27 cellular contexts compared by ENCODE assay signal in the genomic region with DNA sequence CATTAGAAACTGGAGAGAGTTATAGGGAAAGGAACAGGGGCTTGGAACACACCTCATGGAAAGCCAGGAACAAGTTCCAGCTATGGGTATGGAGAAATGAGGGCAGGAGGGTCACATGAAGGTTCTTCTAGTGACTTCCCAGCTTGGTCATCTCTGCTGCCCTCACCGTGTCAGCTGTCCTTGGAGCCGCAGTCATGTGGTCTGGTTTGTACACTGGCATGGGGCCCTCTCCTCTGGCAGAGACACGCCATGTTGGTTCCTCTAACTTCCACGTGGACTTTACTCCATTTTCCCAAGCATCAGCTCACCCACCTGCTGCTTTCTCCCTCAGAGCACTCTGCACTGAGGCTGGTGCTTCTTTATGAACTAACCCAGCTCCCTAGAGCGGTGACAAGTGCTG. TPM values are rescaled to one million over a fixed set of nuclear protein-coding genes. Genes with fewer than 3 reads are reported as not detected.
"Had no signal": no experiment of that assay in that cellular context is flagged by ENCODE, and none has a peak within 500 bp of the region (broad histone marks: within the 10 kb centered on the region; RNA-seq: fewer than 3 reads in every experiment).

No MANE protein-coding gene starts in this region.

- H3K4me1 Mint-ChIP-seq: activated naive CD4-positive, alpha-beta T cell treated with anti-CD3 and anti-CD28 coated beads, Interleukin-2, amount 10 ng/mL, durations not matched to agents 7 days and 5 days had no signal

- H3K27ac ChIP-seq: KMS-11 had no signal

- H3K9me3 Mint-ChIP-seq: activated naive CD4-positive, alpha-beta T cell treated with anti-CD3 and anti-CD28 coated beads, Interleukin-2, amount 10 ng/mL, durations not matched to agents 7 days and 5 days; activated naive CD8-positive, alpha-beta T cell treated with anti-CD3 and anti-CD28 coated beads for 36 hours; activated T-cell treated with anti-CD3 and anti-CD28 coated beads, Interleukin-2, amount 50 U/mL, for 4 hours; WTC11 had no signal

- H3K36me3 Mint-ChIP-seq: activated CD8-positive, alpha-beta memory T cell treated with anti-CD3 and anti-CD28 coated beads, Interleukin-2, amount 10 ng/mL, durations not matched to agents 7 days and 5 days had no signal

- H3K27ac Mint-ChIP-seq: activated CD8-positive, alpha-beta memory T cell treated with anti-CD3 and anti-CD28 coated beads, Interleukin-2, amount 10 ng/mL, durations not matched to agents 7 days and 5 days; activated naive CD4-positive, alpha-beta T cell treated with anti-CD3 and anti-CD28 coated beads, Interleukin-2, amount 10 ng/mL, durations not matched to agents 7 days and 5 days; activated naive CD8-positive, alpha-beta T cell treated with anti-CD3 and anti-CD28 coated beads for 36 hours; T-helper 17 cell; WTC11 had no signal

- H3K27me3 Mint-ChIP-seq: activated CD8-positive, alpha-beta memory T cell treated with anti-CD3 and anti-CD28 coated beads, Interleukin-2, amount 10 ng/mL, durations not matched to agents 7 days and 5 days; activated naive CD4-positive, alpha-beta T cell treated with anti-CD3 and anti-CD28 coated beads, Interleukin-2, amount 10 ng/mL, durations not matched to agents 7 days and 5 days; activated naive CD8-positive, alpha-beta T cell treated with anti-CD3 and anti-CD28 coated beads for 36 hours; T-helper 17 cell had no signal

- H3K4me3 Mint-ChIP-seq: activated CD8-positive, alpha-beta memory T cell treated with anti-CD3 and anti-CD28 coated beads, Interleukin-2, amount 10 ng/mL, durations not matched to agents 7 days and 5 days; activated naive CD4-positive, alpha-beta T cell treated with anti-CD3 and anti-CD28 coated beads, Interleukin-2, amount 10 ng/mL, durations not matched to agents 7 days and 5 days; activated naive CD8-positive, alpha-beta T cell treated with anti-CD3 and anti-CD28 coated beads for 36 hours; activated T-cell treated with anti-CD3 and anti-CD28 coated beads, Interleukin-2, amount 50 U/mL, for 4 hours; T-helper 17 cell; WTC11 had no signal

- ATAC-seq: activated CD8-positive, alpha-beta memory T cell treated with anti-CD3 and anti-CD28 coated beads, Interleukin-2, amount 10 ng/mL, durations not matched to agents 7 days and 5 days; activated T-cell treated with anti-CD3 and anti-CD28 coated beads, Interleukin-2, amount 50 U/mL, for 4 hours; T-helper 17 cell; WTC11 had no signal

- DNase-seq: activated CD4-positive, alpha-beta T cell treated with anti-CD3 and anti-CD28 coated beads for 48 hours; activated CD4-positive, alpha-beta T cell treated with anti-CD3 and anti-CD28 coated beads, Interleukin-2, amount 50 U/mL, for 4 hours; activated CD4-positive, CD25-positive, alpha-beta regulatory T cell treated with anti-CD3 and anti-CD28 coated beads, Interleukin-2, amount 50 U/mL, for 72 hours; activated CD8-positive, alpha-beta memory T cell treated with anti-CD3 and anti-CD28 coated beads, Interleukin-2, amount 10 ng/mL, durations not matched to agents 7 days and 5 days; activated gamma-delta T cell treated with Interleukin-2 at 50 U/mL for 16 hours; activated naive CD4-positive, alpha-beta T cell treated with anti-CD3 and anti-CD28 coated beads, Interleukin-2, amount 10 ng/mL, durations not matched to agents 7 days and 5 days; activated naive CD8-positive, alpha-beta T cell treated with anti-CD3 and anti-CD28 coated beads for 36 hours; activated T-cell treated with anti-CD3 and anti-CD28 coated beads, Interleukin-2, amount 50 U/mL, for 4 hours; anterior cingulate cortex; central memory CD4-positive, alpha-beta T cell; NCI-H1092; NCI-H1417; NCI-H1930; NCI-H2171; NCI-H226; NCI-H526; NCI-H82; SIG-M5; T-helper 17 cell; T-helper 9 cell had no signal

RNA-seq across cellular contexts. Expression of gene HBZ, which starts 48.1 kb away (rescaled TPM):
- total RNA-seq: activated CD8-positive, alpha-beta memory T cell treated with anti-CD3 and anti-CD28 coated beads, Interleukin-2, amount 10 ng/mL, durations not matched to agents 7 days and 5 days; activated naive CD8-positive, alpha-beta T cell treated with anti-CD3 and anti-CD28 coated beads for 36 hours; bronchial epithelial cell; MCF 10A; NCI-H460; OCI-LY7; RPMI7951; T-helper 17 cell had no signal
